In the genomic region with DNA sequence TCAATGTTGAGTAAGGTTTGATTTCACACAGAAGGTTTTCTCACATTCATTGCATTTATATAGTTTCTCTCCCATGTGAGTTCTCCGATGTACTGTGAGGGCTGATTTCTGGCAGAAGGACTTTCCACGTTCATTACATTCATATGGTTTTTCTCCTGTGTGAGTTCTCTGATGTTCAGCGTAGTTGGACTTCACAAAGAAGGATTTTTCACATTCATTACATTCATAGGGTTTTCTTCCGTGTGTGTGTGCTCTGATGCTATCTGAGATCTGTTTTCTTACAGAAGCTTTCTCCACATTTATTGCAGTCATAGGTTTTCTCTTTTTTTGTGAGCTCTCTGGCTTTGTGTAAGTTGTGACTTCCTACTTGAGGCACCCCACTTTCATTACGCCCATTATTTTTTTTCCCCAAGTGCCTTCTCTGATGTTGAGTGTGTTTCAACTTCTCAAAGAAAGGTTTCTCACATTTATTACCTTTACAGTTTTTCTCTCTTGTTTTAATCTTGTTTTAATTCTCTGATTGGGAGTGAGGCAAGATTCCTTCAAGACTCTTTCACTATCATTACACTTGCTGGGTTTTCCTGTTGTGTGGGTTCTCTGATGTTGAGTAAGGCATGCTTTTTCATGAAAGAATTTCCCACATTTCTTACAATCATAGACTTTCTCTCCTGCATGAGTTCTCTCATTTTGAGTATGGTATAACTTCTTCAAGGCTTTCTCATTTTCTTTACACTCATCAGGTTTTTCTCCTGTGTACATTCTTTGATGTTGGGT, we compare ENCODE assay signal across 2 cellular contexts.
TF ChIP-seq lines count a peak whose summit lies in the region.

No MANE protein-coding gene starts in this region.

TF ChIP-seq in HEK293, 187 proteins besides CTCF, POLR2A, EP300 and RAD21 (continues in another document):
- TF ChIP-seq, protein P1, sequence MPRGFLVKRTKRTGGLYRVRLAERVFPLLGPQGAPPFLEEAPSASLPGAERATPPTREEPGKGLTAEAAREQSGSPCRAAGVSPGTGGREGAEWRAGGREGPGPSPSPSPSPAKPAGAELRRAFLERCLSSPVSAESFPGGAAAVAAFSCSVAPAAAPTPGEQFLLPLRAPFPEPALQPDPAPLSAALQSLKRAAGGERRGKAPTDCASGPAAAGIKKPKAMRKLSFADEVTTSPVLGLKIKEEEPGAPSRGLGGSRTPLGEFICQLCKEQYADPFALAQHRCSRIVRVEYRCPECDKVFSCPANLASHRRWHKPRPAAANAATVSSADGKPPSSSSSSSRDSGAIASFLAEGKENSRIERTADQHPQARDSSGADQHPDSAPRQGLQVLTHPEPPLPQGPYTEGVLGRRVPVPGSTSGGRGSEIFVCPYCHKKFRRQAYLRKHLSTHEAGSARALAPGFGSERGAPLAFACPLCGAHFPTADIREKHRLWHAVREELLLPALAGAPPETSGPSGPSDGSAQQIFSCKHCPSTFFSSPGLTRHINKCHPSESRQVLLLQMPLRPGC (tag by site-specific recombination; IDR thresholded peaks at IDR 0.05), result no peak
- TF ChIP-seq, protein P2, sequence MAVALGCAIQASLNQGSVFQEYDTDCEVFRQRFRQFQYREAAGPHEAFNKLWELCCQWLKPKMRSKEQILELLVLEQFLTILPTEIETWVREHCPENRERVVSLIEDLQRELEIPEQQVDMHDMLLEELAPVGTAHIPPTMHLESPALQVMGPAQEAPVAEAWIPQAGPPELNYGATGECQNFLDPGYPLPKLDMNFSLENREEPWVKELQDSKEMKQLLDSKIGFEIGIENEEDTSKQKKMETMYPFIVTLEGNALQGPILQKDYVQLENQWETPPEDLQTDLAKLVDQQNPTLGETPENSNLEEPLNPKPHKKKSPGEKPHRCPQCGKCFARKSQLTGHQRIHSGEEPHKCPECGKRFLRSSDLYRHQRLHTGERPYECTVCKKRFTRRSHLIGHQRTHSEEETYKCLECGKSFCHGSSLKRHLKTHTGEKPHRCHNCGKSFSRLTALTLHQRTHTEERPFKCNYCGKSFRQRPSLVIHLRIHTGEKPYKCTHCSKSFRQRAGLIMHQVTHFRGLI (tag by site-specific recombination; IDR thresholded peaks at IDR 0.05), result no peak
- TF ChIP-seq, protein P3, sequence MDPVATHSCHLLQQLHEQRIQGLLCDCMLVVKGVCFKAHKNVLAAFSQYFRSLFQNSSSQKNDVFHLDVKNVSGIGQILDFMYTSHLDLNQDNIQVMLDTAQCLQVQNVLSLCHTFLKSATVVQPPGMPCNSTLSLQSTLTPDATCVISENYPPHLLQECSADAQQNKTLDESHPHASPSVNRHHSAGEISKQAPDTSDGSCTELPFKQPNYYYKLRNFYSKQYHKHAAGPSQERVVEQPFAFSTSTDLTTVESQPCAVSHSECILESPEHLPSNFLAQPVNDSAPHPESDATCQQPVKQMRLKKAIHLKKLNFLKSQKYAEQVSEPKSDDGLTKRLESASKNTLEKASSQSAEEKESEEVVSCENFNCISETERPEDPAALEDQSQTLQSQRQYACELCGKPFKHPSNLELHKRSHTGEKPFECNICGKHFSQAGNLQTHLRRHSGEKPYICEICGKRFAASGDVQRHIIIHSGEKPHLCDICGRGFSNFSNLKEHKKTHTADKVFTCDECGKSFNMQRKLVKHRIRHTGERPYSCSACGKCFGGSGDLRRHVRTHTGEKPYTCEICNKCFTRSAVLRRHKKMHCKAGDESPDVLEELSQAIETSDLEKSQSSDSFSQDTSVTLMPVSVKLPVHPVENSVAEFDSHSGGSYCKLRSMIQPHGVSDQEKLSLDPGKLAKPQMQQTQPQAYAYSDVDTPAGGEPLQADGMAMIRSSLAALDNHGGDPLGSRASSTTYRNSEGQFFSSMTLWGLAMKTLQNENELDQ (tag by site-specific recombination; IDR thresholded peaks at IDR 0.05; ENCODE audit: low read depth), result no peak
- TF ChIP-seq ZNF16 (tag by site-specific recombination; IDR thresholded peaks at IDR 0.05; ENCODE audit: low read depth) (no peak), ZNF600 (tag by site-specific recombination; IDR thresholded peaks at IDR 0.05) (no peak)
- TF ChIP-seq, protein P4, sequence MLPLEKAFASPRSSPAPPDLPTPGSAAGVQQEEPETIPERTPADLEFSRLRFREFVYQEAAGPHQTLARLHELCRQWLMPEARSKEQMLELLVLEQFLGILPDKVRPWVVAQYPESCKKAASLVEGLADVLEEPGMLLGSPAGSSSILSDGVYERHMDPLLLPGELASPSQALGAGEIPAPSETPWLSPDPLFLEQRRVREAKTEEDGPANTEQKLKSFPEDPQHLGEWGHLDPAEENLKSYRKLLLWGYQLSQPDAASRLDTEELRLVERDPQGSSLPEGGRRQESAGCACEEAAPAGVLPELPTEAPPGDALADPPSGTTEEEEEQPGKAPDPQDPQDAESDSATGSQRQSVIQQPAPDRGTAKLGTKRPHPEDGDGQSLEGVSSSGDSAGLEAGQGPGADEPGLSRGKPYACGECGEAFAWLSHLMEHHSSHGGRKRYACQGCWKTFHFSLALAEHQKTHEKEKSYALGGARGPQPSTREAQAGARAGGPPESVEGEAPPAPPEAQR (tag by site-specific recombination; IDR thresholded peaks at IDR 0.05), result no peak

TF ChIP-seq in K562, 482 proteins besides CTCF, POLR2A, EP300 and RAD21:
- TF ChIP-seq, protein P5, sequence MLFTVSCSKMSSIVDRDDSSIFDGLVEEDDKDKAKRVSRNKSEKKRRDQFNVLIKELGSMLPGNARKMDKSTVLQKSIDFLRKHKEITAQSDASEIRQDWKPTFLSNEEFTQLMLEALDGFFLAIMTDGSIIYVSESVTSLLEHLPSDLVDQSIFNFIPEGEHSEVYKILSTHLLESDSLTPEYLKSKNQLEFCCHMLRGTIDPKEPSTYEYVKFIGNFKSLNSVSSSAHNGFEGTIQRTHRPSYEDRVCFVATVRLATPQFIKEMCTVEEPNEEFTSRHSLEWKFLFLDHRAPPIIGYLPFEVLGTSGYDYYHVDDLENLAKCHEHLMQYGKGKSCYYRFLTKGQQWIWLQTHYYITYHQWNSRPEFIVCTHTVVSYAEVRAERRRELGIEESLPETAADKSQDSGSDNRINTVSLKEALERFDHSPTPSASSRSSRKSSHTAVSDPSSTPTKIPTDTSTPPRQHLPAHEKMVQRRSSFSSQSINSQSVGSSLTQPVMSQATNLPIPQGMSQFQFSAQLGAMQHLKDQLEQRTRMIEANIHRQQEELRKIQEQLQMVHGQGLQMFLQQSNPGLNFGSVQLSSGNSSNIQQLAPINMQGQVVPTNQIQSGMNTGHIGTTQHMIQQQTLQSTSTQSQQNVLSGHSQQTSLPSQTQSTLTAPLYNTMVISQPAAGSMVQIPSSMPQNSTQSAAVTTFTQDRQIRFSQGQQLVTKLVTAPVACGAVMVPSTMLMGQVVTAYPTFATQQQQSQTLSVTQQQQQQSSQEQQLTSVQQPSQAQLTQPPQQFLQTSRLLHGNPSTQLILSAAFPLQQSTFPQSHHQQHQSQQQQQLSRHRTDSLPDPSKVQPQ (CRISPR knock-in tag; IDR thresholded peaks at IDR 0.05; ENCODE audit: borderline replicate concordance), result no peak
- TF ChIP-seq, protein P6, sequence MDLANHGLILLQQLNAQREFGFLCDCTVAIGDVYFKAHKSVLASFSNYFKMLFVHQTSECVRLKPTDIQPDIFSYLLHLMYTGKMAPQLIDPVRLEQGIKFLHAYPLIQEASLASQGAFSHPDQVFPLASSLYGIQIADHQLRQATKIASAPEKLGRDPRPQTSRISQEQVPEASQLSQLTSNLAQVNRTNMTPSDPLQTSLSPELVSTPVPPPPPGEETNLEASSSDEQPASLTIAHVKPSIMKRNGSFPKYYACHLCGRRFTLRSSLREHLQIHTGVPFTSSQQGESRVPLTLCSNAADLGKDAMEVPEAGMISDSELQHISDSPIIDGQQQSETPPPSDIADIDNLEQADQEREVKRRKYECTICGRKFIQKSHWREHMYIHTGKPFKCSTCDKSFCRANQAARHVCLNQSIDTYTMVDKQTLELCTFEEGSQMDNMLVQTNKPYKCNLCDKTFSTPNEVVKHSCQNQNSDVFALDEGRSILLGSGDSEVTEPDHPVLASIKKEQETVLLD (IDR thresholded peaks at IDR 0.05), result no peak
- TF ChIP-seq ZEB2 (IDR thresholded peaks at IDR 0.05), result no peak
- no peak for TF ChIP-seq L3MBTL2 (IDR thresholded peaks at IDR 0.05)
- TF ChIP-seq ZNF274 (IDR thresholded peaks at IDR 0.05; ENCODE audit: borderline replicate concordance, low read depth, low read length), result peak; percentile 82
